Comparison of ENCODE assay signal across 2 cellular contexts in genomic region chr11:112237451-112237850, GRCh38.
TF ChIP-seq lines count a peak whose summit lies in the region.

No MANE protein-coding gene starts in this region.

TF ChIP-seq in A549, 52 proteins besides CTCF, POLR2A, EP300 and RAD21:
- TF ChIP-seq EHF (CRISPR knock-in tag; IDR thresholded peaks at IDR 0.05) (no peak), ZSCAN20 (CRISPR knock-in tag; IDR thresholded peaks at IDR 0.05) (no peak), PHF8 (IDR thresholded peaks at IDR 0.05; ENCODE audit: borderline replicate concordance, low read depth) (no peak), MAFK (IDR thresholded peaks at IDR 0.05; ENCODE audit: partially characterized antibody) (peak; percentile 47), HDAC2 (IDR thresholded peaks at IDR 0.05) (no peak), TFCP2L1 (CRISPR knock-in tag; IDR thresholded peaks at IDR 0.05) (no peak)

TF ChIP-seq in K562, 482 proteins besides CTCF, POLR2A, EP300 and RAD21:
- peak; percentile 47 for TF ChIP-seq C11orf30 (IDR thresholded peaks at IDR 0.05; ENCODE audit: low read depth)
- TF ChIP-seq ZNF316 (IDR thresholded peaks at IDR 0.05), result peak; percentile 64; the same call in 1 of the 2 replicates
- no peak for TF ChIP-seq MED1 (CRISPR knock-in tag; IDR thresholded peaks at IDR 0.05; ENCODE audit: borderline replicate concordance)
